In the genomic region with DNA sequence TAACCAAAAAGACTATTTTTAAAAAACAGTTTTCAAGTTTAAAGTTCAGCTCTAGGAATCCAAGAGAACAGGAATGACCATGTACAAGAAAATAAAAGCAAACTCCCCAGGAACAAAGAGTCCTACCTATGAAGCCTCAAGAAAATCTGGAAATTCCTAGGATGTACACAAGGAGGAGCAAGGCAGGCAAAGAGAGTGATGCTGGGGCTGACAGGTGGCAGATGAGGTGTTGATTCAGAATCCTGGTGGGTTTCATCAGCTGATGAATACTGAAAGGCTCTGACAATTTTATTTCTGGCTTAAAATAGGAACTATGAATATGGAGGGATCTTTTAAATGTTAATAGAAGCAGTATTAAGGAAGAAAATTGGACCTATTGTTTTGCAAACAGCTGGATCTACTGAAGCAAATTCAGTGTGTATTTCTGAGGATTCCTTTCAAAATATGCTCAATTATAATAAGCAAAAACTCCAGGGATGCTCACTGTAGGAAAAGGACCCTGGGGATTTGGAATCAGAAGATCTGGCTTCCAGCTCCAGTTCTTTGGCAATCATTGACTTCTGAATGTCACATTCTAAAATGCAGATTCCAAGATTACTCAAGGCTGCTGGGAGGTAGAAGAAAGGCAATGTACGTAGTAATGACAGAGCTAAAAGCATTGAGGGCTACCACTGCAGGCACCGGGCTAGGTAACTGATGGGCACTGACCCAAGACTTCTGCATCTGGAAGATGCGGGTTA, we compare ENCODE assay signal across 11 cellular contexts. TPM values are rescaled to one million over a fixed set of nuclear protein-coding genes. Genes with fewer than 3 reads are reported as not detected.
DNase-seq lines count a peak whose midpoint lies in the region; ATAC-seq, FAIRE-seq and TF ChIP-seq lines count a peak whose summit lies in the region.
"Had no signal": no experiment of that assay in that cellular context is flagged by ENCODE, and none has a peak within 500 bp of the region (broad histone marks: within the 10 kb centered on the region; RNA-seq: fewer than 3 reads in every experiment).

No MANE protein-coding gene starts in this region.

- no peaks in the 10 kb centered on the region for H3K36me3 ChIP-seq in tibial artery
- H3K36me3 ChIP-seq: sigmoid colon had no signal

- H3K27me3 Mint-ChIP-seq in naive thymus-derived CD8-positive, alpha-beta T cell = peaks cover 0 to 14% (median 2%) of the 10 kb centered on the region in 5 donors

- no peak overlapping the region for H3K4me3 Mint-ChIP-seq in naive thymus-derived CD8-positive, alpha-beta T cell

- ATAC-seq in SK-N-SH treated with all-trans-retinoic acid at 6 μM for 48 hours = peak; percentile 39; the same call in 1 of the 3 replicates
- ATAC-seq in naive thymus-derived CD8-positive, alpha-beta T cell = no peak

- H3K4me1 ChIP-seq in tibial artery = no peaks in the 10 kb centered on the region
- H3K4me1 ChIP-seq: sigmoid colon had no signal

- POLR2A ChIA-PET in naive thymus-derived CD8-positive, alpha-beta T cell (lab: Charles Lee) = no interaction called here

- no peak overlapping the region for H3K4me3 ChIP-seq in tibial artery
- H3K4me3 ChIP-seq: sigmoid colon had no signal

- H3K9me3 Mint-ChIP-seq in naive thymus-derived CD8-positive, alpha-beta T cell = no peaks in the 10 kb centered on the region

- DNase-seq in NCI-H82 (lab: John Stamatoyannopoulos, UW) (peak; percentile 19), NCI-H82 treated with DMSO at 0.1 percent for 48 hours (lab: John Stamatoyannopoulos, UW; ENCODE audit: unreplicated experiment) (no peak), glomerular visceral epithelial cell (ENCODE audit: extremely low spot score) (peak; percentile 13), tibial artery (no peak), AG08396 (ENCODE audit: low spot score) (no peak), HTR-8/SVneo (ENCODE audit: insufficient read length, low spot score) (no peak)
- DNase-seq in naive thymus-derived CD8-positive, alpha-beta T cell = no peak
- DNase-seq: Right ventricle myocardium superior, sigmoid colon had no signal

- H3K27ac Mint-ChIP-seq in naive thymus-derived CD8-positive, alpha-beta T cell = no peak overlapping the region

- H3K27me3 ChIP-seq in tibial artery = no peaks in the 10 kb centered on the region
- H3K27me3 ChIP-seq: sigmoid colon had no signal

- no peaks in the 10 kb centered on the region for H3K9me3 ChIP-seq in tibial artery
- H3K9me3 ChIP-seq: sigmoid colon had no signal

- TF ChIP-seq CTCF in tibial artery (IDR thresholded peaks at IDR 0.05) = peak; percentile 14 to 20

- no peak overlapping the region for H3K27ac ChIP-seq in tibial artery
- H3K27ac ChIP-seq: sigmoid colon had no signal

- peaks cover 0 to 2% (median 0%) of the 10 kb centered on the region in 3 donors for H3K36me3 Mint-ChIP-seq in naive thymus-derived CD8-positive, alpha-beta T cell

- no peaks in the 10 kb centered on the region for H3K4me1 Mint-ChIP-seq in naive thymus-derived CD8-positive, alpha-beta T cell

- intact Hi-C loops in tibial artery (cut with DNase I; ENCODE audit: low total_unique reads) = no loop called here

- no peak for FAIRE-seq in HTR-8/SVneo (lab: Jason Lieb, UNC)

TF ChIP-seq in SK-N-SH treated with all-trans-retinoic acid at 6 μM for 48 hours, 23 proteins besides CTCF, POLR2A, EP300 and RAD21:
- TF ChIP-seq, protein P1, sequence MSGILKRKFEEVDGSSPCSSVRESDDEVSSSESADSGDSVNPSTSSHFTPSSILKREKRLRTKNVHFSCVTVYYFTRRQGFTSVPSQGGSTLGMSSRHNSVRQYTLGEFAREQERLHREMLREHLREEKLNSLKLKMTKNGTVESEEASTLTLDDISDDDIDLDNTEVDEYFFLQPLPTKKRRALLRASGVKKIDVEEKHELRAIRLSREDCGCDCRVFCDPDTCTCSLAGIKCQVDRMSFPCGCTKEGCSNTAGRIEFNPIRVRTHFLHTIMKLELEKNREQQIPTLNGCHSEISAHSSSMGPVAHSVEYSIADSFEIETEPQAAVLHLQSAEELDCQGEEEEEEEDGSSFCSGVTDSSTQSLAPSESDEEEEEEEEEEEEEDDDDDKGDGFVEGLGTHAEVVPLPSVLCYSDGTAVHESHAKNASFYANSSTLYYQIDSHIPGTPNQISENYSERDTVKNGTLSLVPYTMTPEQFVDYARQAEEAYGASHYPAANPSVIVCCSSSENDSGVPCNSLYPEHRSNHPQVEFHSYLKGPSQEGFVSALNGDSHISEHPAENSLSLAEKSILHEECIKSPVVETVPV (CRISPR knock-in tag; IDR thresholded peaks at IDR 0.05) = no peak
- TF ChIP-seq, protein P2, sequence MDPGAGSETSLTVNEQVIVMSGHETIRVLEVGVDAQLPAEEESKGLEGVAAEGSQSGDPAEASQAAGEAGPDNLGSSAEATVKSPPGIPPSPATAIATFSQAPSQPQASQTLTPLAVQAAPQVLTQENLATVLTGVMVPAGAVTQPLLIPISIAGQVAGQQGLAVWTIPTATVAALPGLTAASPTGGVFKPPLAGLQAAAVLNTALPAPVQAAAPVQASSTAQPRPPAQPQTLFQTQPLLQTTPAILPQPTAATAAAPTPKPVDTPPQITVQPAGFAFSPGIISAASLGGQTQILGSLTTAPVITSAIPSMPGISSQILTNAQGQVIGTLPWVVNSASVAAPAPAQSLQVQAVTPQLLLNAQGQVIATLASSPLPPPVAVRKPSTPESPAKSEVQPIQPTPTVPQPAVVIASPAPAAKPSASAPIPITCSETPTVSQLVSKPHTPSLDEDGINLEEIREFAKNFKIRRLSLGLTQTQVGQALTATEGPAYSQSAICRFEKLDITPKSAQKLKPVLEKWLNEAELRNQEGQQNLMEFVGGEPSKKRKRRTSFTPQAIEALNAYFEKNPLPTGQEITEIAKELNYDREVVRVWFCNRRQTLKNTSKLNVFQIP (CRISPR knock-in tag; IDR thresholded peaks at IDR 0.05; ENCODE audit: borderline replicate concordance, low read depth) = no peak
- TF ChIP-seq ZC3H10 (CRISPR knock-in tag; IDR thresholded peaks at IDR 0.05) = no peak
- no peak for TF ChIP-seq RARB (CRISPR knock-in tag; IDR thresholded peaks at IDR 0.05)
- no peak for TF ChIP-seq PPARA (CRISPR knock-in tag; IDR thresholded peaks at IDR 0.05; ENCODE audit: borderline replicate concordance)
- no peak for TF ChIP-seq ZFP30 (CRISPR knock-in tag; IDR thresholded peaks at IDR 0.05)
- TF ChIP-seq BACH2 (CRISPR knock-in tag; IDR thresholded peaks at IDR 0.05; ENCODE audit: borderline replicate concordance) = no peak
- no peak for TF ChIP-seq ARNTL (CRISPR knock-in tag; IDR thresholded peaks at IDR 0.05; ENCODE audit: borderline replicate concordance, low read depth)
- TF ChIP-seq, protein P3, sequence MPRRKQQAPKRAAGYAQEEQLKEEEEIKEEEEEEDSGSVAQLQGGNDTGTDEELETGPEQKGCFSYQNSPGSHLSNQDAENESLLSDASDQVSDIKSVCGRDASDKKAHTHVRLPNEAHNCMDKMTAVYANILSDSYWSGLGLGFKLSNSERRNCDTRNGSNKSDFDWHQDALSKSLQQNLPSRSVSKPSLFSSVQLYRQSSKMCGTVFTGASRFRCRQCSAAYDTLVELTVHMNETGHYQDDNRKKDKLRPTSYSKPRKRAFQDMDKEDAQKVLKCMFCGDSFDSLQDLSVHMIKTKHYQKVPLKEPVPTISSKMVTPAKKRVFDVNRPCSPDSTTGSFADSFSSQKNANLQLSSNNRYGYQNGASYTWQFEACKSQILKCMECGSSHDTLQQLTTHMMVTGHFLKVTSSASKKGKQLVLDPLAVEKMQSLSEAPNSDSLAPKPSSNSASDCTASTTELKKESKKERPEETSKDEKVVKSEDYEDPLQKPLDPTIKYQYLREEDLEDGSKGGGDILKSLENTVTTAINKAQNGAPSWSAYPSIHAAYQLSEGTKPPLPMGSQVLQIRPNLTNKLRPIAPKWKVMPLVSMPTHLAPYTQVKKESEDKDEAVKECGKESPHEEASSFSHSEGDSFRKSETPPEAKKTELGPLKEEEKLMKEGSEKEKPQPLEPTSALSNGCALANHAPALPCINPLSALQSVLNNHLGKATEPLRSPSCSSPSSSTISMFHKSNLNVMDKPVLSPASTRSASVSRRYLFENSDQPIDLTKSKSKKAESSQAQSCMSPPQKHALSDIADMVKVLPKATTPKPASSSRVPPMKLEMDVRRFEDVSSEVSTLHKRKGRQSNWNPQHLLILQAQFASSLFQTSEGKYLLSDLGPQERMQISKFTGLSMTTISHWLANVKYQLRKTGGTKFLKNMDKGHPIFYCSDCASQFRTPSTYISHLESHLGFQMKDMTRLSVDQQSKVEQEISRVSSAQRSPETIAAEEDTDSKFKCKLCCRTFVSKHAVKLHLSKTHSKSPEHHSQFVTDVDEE (CRISPR knock-in tag; IDR thresholded peaks at IDR 0.05) = no peak
- no peak for TF ChIP-seq ZNF8 (CRISPR knock-in tag; IDR thresholded peaks at IDR 0.05)
- no peak for TF ChIP-seq ZNF565 (CRISPR knock-in tag; conservative IDR thresholded peaks at IDR 0.05; ENCODE audit: low read depth)

RNA-seq across cellular contexts. Expression of a gene that starts 28.0 kb away (rescaled TPM):
- not detected for total RNA-seq in naive thymus-derived CD8-positive, alpha-beta T cell
- not detected for polyA plus RNA-seq in naive thymus-derived CD8-positive, alpha-beta T cell

RNA-seq across cellular contexts. Expression of a gene that starts 35.6 kb away (rescaled TPM):
- not detected for total RNA-seq in naive thymus-derived CD8-positive, alpha-beta T cell
- not detected for polyA plus RNA-seq in naive thymus-derived CD8-positive, alpha-beta T cell
- total RNA-seq: NCI-H460, sigmoid colon had no signal
- polyA plus RNA-seq: sigmoid colon had no signal

Comparison
In these comparisons a context has a peak if more than half of its experiments do, and no peak if none do; other contexts are left out.
1. DNase-seq: peak in NCI-H82 (single experiment) and glomerular visceral epithelial cell (single experiment); none in NCI-H82 treated with DMSO at 0.1 percent for 48 hours (single experiment), tibial artery (0 of 2), AG08396 (single experiment), HTR-8/SVneo (single experiment) and naive thymus-derived CD8-positive, alpha-beta T cell (0 of 10).